Comparison of ENCODE assay signal across 17 cellular contexts in genomic region chr11:113670830-113671215, GRCh38. TPM values are rescaled to one million over a fixed set of nuclear protein-coding genes. Genes with fewer than 3 reads are reported as not detected.
DNase-seq lines count a peak whose midpoint lies in the region; ATAC-seq and TF ChIP-seq lines count a peak whose summit lies in the region.
"Had no signal": no experiment of that assay in that cellular context is flagged by ENCODE, and none has a peak within 500 bp of the region (broad histone marks: within the 10 kb centered on the region; RNA-seq: fewer than 3 reads in every experiment).

No MANE protein-coding gene starts in this region.

- peaks cover 17% of the 10 kb centered on the region for H3K27me3 Mint-ChIP-seq in nephron progenitor cell (ENCODE audit: low read depth, poor library complexity)

- no peaks in the 10 kb centered on the region for H3K36me3 ChIP-seq in Panc1 (ENCODE audit: control insufficient read depth, insufficient read depth, low read length)
- H3K36me3 ChIP-seq in hepatocyte (replicated peaks; ENCODE audit: insufficient read depth, low read depth): no peaks in the 10 kb centered on the region
- no peaks in the 10 kb centered on the region for H3K36me3 ChIP-seq in left ventricle myocardium inferior
- H3K36me3 ChIP-seq: BLaER1 treated with 17β-estradiol and CSF1 and Interleukin-3, amounts not matched to agents 10 nM and 100 nM had no signal

- H3K9me3 ChIP-seq in Panc1 (ENCODE audit: control insufficient read depth, insufficient read depth, low read depth, low read length) (peaks cover 3% of the 10 kb centered on the region), hepatocyte (ENCODE audit: low read depth) (no peaks in the 10 kb centered on the region), right cardiac atrium (ENCODE audit: control insufficient read depth, low read length) (no peaks in the 10 kb centered on the region), left ventricle myocardium inferior (replicated peaks) (peaks cover 20% of the 10 kb centered on the region)

- DNase-seq in Panc1 (ENCODE audit: low read depth, low spot score) (no peak), hepatocyte (ENCODE audit: low spot score) (no peak), nephron progenitor cell (no peak), right cardiac atrium (no peak), left ventricle myocardium inferior (no peak), SIG-M5 (lab: John Stamatoyannopoulos, UW) (no peak)
- DNase-seq: CD8-positive, alpha-beta T cell; DMS 273 treated with DMSO at 0.1 percent for 48 hours; DMS53; DND-41; EL; GOT3; H9 had no signal

- H4K20me1 ChIP-seq in hepatocyte (ENCODE audit: insufficient read depth, poor library complexity, severe bottlenecking): no peaks in the 10 kb centered on the region
- H4K20me1 ChIP-seq: BLaER1 treated with 17β-estradiol and CSF1 and Interleukin-3, amounts not matched to agents 10 nM and 100 nM had no signal

- ATAC-seq in Panc1: no peak
- no peak for ATAC-seq in right cardiac atrium
- ATAC-seq: CD8-positive, alpha-beta T cell had no signal

- H3K27ac Mint-ChIP-seq in nephron progenitor cell: peak overlapping the region; percentile 23
- H3K27ac Mint-ChIP-seq: B cell; CD8-positive, alpha-beta T cell; H9 had no signal

- H3K4me1 ChIP-seq in Panc1 (ENCODE audit: control insufficient read depth, insufficient read depth, low read length): peaks cover 23% of the 10 kb centered on the region
- peaks cover 19% of the 10 kb centered on the region for H3K4me1 ChIP-seq in hepatocyte (ENCODE audit: insufficient read depth)
- H3K4me1 ChIP-seq in right cardiac atrium (ENCODE audit: control insufficient read depth, insufficient read depth, low read length): peaks cover 1% of the 10 kb centered on the region
- peaks cover 9% of the 10 kb centered on the region for H3K4me1 ChIP-seq in left ventricle myocardium inferior

- POLR2A ChIA-PET in Panc1 (lab: Charles Lee): no interaction called here

- H3K9me2 ChIP-seq in hepatocyte (replicated peaks; ENCODE audit: insufficient read depth): no peaks in the 10 kb centered on the region

- intact Hi-C loops in Panc1 (cut with micrococcal nuclease; ENCODE audit: unreplicated experiment): no loop called here
- intact Hi-C loops in right cardiac atrium (cut with DNase I): no loop called here
- intact Hi-C loops in left ventricle myocardium inferior (cut with micrococcal nuclease): no loop called here

- H3K36me3 Mint-ChIP-seq in nephron progenitor cell (ENCODE audit: low read depth): peaks cover 11% of the 10 kb centered on the region
- H3K36me3 Mint-ChIP-seq: CD8-positive, alpha-beta T cell had no signal

- in situ Hi-C loops in Panc1 (cut with HindIII; ENCODE audit: low pct_unique_long_range_greater_than_20kb, low sequenced_read_pairs): no loop called here

- WGBS in hepatocyte (ENCODE audit: low lambda C conversion rate, missing lambda C conversion rate): 35% methylated on average over 3 of the region's 3 CpGs
- 84% methylated on average over 3 of the region's 3 CpGs for WGBS in right cardiac atrium

- peaks cover 18% of the 10 kb centered on the region for H3K4me1 Mint-ChIP-seq in nephron progenitor cell
- H3K4me1 Mint-ChIP-seq: B cell had no signal

- CTCF ChIA-PET in Panc1 (lab: Charles Lee): no interaction called here

- no peak overlapping the region for H3K4me3 Mint-ChIP-seq in nephron progenitor cell
- H3K4me3 Mint-ChIP-seq: B cell; CD8-positive, alpha-beta T cell; H9 had no signal

- H3K4me2 ChIP-seq in hepatocyte: no peak overlapping the region
- H3K4me2 ChIP-seq: BLaER1 treated with 17β-estradiol and CSF1 and Interleukin-3, amounts not matched to agents 10 nM and 100 nM had no signal

- H3K27me3 ChIP-seq in Panc1 (ENCODE audit: control insufficient read depth, insufficient read depth, low read length) (no peaks in the 10 kb centered on the region), hepatocyte (no peaks in the 10 kb centered on the region), right cardiac atrium (ENCODE audit: control insufficient read depth, insufficient read depth) (no peaks in the 10 kb centered on the region), left ventricle myocardium inferior (ENCODE audit: low read depth) (no peaks in the 10 kb centered on the region)
- H3K27me3 ChIP-seq: BLaER1 treated with 17β-estradiol and CSF1 and Interleukin-3, amounts not matched to agents 10 nM and 100 nM had no signal

- H3K4me3 ChIP-seq in Panc1 (ENCODE audit: low read depth in 2 of 2, low read length in 2 of 2) (no peak overlapping the region), hepatocyte (no peak overlapping the region), right cardiac atrium (ENCODE audit: low read length) (no peak overlapping the region), left ventricle myocardium inferior (no peak overlapping the region)
- H3K4me3 ChIP-seq: BLaER1 treated with 17β-estradiol and CSF1 and Interleukin-3, amounts not matched to agents 10 nM and 100 nM; GM12878 had no signal

- peaks cover 20% of the 10 kb centered on the region for H3K9me3 Mint-ChIP-seq in nephron progenitor cell

- no TSS peak for BruUV-seq in Panc1 (replicated peaks; lab: Mats Ljungman, UMichigan)

- no peak overlapping the region for H2AFZ ChIP-seq in hepatocyte

- peak overlapping the region; percentile 44; the same call in 1 of the 2 replicates for H3K27ac ChIP-seq in Panc1 (ENCODE audit: low read length)
- peak overlapping the region; percentile 27 for H3K27ac ChIP-seq in hepatocyte
- no peak overlapping the region for H3K27ac ChIP-seq in right cardiac atrium (ENCODE audit: low read length)
- no peak overlapping the region for H3K27ac ChIP-seq in left ventricle myocardium inferior (replicated peaks)
- H3K27ac ChIP-seq: BLaER1 treated with 17β-estradiol and CSF1 and Interleukin-3, amounts not matched to agents 10 nM and 100 nM had no signal

- TF ChIP-seq CTCF in Panc1 (IDR thresholded peaks at IDR 0.05) (no peak), hepatocyte (IDR thresholded peaks at IDR 0.05; ENCODE audit: poor library complexity) (no peak), nephron progenitor cell (IDR thresholded peaks at IDR 0.05) (no peak), left ventricle myocardium inferior (IDR thresholded peaks at IDR 0.05; ENCODE audit: borderline replicate concordance) (no peak)

- no peaks in the 10 kb centered on the region for H3K79me2 ChIP-seq in hepatocyte

RNA-seq across cellular contexts. Expression of gene TMPRSS5, which starts 35.3 kb away (rescaled TPM):
- total RNA-seq in Panc1 (2021; ENCODE audit: unreplicated experiment) (0.85 TPM), hepatocyte (0.20 TPM in 1 of 2 replicates, not detected in the other), right cardiac atrium (under 1 TPM; 0.17 to 0.65 (median 0.39) TPM), left ventricle myocardium inferior (0.47 TPM)
- 0.82 TPM for polyA plus RNA-seq in Panc1 (2012; ENCODE audit: insufficient read length)
- polyA plus RNA-seq in hepatocyte (0.32 and 0.63 TPM in 2 replicates), right cardiac atrium (1.6 TPM)
- total RNA-seq: G401 had no signal

Comparison
In these comparisons a context has a peak if more than half of its experiments do, and no peak if none do; other contexts are left out.
1. H3K27ac ChIP-seq: peak in Panc1 (single experiment) and hepatocyte (single experiment); none in right cardiac atrium (single experiment) and left ventricle myocardium inferior (single experiment).